In genomic region chr3:32288819-32289218, GRCh38 we compare ENCODE assay signal across 14 cellular contexts. TPM values are rescaled to one million over a fixed set of nuclear protein-coding genes. Genes with fewer than 3 reads are reported as not detected.
DNase-seq lines count a peak whose midpoint lies in the region; ATAC-seq and TF ChIP-seq lines count a peak whose summit lies in the region.
"Had no signal": no experiment of that assay in that cellular context is flagged by ENCODE, and none has a peak within 500 bp of the region (broad histone marks: within the 10 kb centered on the region; RNA-seq: fewer than 3 reads in every experiment).

No MANE protein-coding gene starts in this region.

- H3K9ac ChIP-seq in Loucy (ENCODE audit: low read depth, low read length, poor library complexity, severe bottlenecking): peak overlapping the region; percentile 23

- TF ChIP-seq CTCF in Loucy (conservative IDR thresholded peaks at IDR 0.05; ENCODE audit: low read length): peak; percentile 20; the same call in 1 of the 2 replicates

- H3K9me2 ChIP-seq in Loucy (replicated peaks; ENCODE audit: low read depth, low read length): no peaks in the 10 kb centered on the region

- H4K20me1 ChIP-seq in Loucy (ENCODE audit: insufficient read depth, low read length, poor library complexity, severe bottlenecking): no peaks in the 10 kb centered on the region

- DNase-seq in activated gamma-delta T cell treated with Interleukin-2 at 50 U/mL for 16 hours (peak; percentile 11), activated gamma-delta T cell (lab: John Stamatoyannopoulos, UW) (no peak), GDM1 (lab: John Stamatoyannopoulos, UW) (no peak), SK-N-DZ (ENCODE audit: low spot score) (no peak)
- DNase-seq in activated naive CD8-positive, alpha-beta T cell treated with anti-CD3 and anti-CD28 coated beads for 36 hours: no peak
- no peak for DNase-seq in stimulated activated naive CD8-positive, alpha-beta T cell treated with anti-CD3 and anti-CD28 coated beads, Interleukin-15, Interleukin-2, amounts not matched to agents 100 U/mL and 50 U/mL, for 24 hours
- no peak for DNase-seq in effector CD8-positive, alpha-beta T cell (lab: John Stamatoyannopoulos, UW)
- DNase-seq: amygdala, HFFc6, midbrain, NCI-H2081 treated with DMSO at 0.1 percent for 48 hours, NCI-H774, posterior cingulate gyrus had no signal

- H3K36me3 ChIP-seq in Loucy (ENCODE audit: insufficient read depth, low read length): no peaks in the 10 kb centered on the region

- H3K36me3 Mint-ChIP-seq in activated naive CD8-positive, alpha-beta T cell treated with anti-CD3 and anti-CD28 coated beads for 36 hours: peaks cover 3% of the 10 kb centered on the region

- peaks cover 10% of the 10 kb centered on the region for H3K4me1 Mint-ChIP-seq in activated naive CD8-positive, alpha-beta T cell treated with anti-CD3 and anti-CD28 coated beads for 36 hours

- H2AFZ ChIP-seq in Loucy (ENCODE audit: low read length): peak overlapping the region; percentile 73

- no peaks in the 10 kb centered on the region for H3K9me3 ChIP-seq in Loucy (ENCODE audit: insufficient read depth, low read depth, low read length)

- no peaks in the 10 kb centered on the region for H3K9me3 Mint-ChIP-seq in activated naive CD8-positive, alpha-beta T cell treated with anti-CD3 and anti-CD28 coated beads for 36 hours
- H3K9me3 Mint-ChIP-seq: HFFc6 had no signal

- H3K4me3 Mint-ChIP-seq in activated naive CD8-positive, alpha-beta T cell treated with anti-CD3 and anti-CD28 coated beads for 36 hours: no peak overlapping the region
- H3K4me3 Mint-ChIP-seq: HFFc6 had no signal

- ATAC-seq in stimulated activated naive CD8-positive, alpha-beta T cell treated with anti-CD3 and anti-CD28 coated beads, Interleukin-15, Interleukin-2, amounts not matched to agents 100 U/mL and 50 U/mL, for 24 hours: peak; percentile 63

- H3K27me3 ChIP-seq in Loucy (ENCODE audit: insufficient read depth, low read length, poor library complexity, severe bottlenecking): no peaks in the 10 kb centered on the region

- H3K27ac Mint-ChIP-seq in activated naive CD8-positive, alpha-beta T cell treated with anti-CD3 and anti-CD28 coated beads for 36 hours: peak overlapping the region; percentile 62
- H3K27ac Mint-ChIP-seq: HFFc6 had no signal

- H3K4me1 ChIP-seq in Loucy (ENCODE audit: insufficient read depth, low read length, poor library complexity, severe bottlenecking): peaks cover 11% of the 10 kb centered on the region

- no peaks in the 10 kb centered on the region for H3F3A ChIP-seq in Loucy (ENCODE audit: low read depth)

- peak overlapping the region; percentile 36 for H3K4me2 ChIP-seq in Loucy (ENCODE audit: low read depth, low read length, poor library complexity, severe bottlenecking)

- H3K27me3 Mint-ChIP-seq in activated naive CD8-positive, alpha-beta T cell treated with anti-CD3 and anti-CD28 coated beads for 36 hours: no peaks in the 10 kb centered on the region

- H3K79me2 ChIP-seq in Loucy (ENCODE audit: insufficient read depth, low read length): no peaks in the 10 kb centered on the region

- H3K4me3 ChIP-seq in Loucy (ENCODE audit: low read length, poor library complexity, severe bottlenecking): peak overlapping the region; percentile 11

RNA-seq across cellular contexts. Expression of gene CMTM8, which starts 50.3 kb away (rescaled TPM):
- 1 to 10 TPM; 5.0 to 5.4 TPM for total RNA-seq in activated naive CD8-positive, alpha-beta T cell treated with anti-CD3 and anti-CD28 coated beads for 36 hours
- polyA plus RNA-seq in SK-N-DZ (2014; cell fraction: cytosol; rRNA removed): 5.8 and 12.5 TPM in 2 replicates
- 7.6 and 9.6 TPM in 2 replicates for polyA plus RNA-seq in SK-N-DZ (2014; cell fraction: nucleus; rRNA removed)
- total RNA-seq: HFFc6 had no signal
